Comparison of ENCODE assay signal across 27 cellular contexts in the genomic region with DNA sequence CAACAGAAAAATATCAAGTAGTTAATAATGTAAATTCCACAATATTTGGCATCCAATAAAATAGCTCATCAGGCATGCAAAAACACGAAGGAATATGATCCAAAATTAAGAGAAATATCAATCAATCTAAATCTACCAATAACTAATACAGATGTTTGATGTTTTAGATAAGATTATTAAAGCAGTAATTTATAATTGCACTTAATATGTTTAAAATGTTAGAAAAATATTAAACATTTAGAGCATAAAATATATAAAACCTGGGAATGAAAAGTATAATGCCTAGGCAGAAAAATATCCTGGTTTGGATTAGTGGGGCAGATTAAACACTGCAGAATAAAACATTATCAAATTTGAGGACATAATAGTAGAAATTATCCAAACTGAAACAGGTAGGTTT.
"Had no signal": no experiment of that assay in that cellular context is flagged by ENCODE, and none has a peak within 500 bp of the region (broad histone marks: within the 10 kb centered on the region; RNA-seq: fewer than 3 reads in every experiment).

No MANE protein-coding gene starts in this region.

- H3K27ac ChIP-seq: stomach, suprapubic skin, testis, thoracic aorta, thyroid gland, tibial artery, tibial nerve, transverse colon, upper lobe of left lung, upper lobe of right lung, uterus, vagina had no signal

- DNase-seq: stimulated activated CD4-positive, alpha-beta T cell treated with anti-CD3 and anti-CD28 coated beads, Interleukin-2, amount 100 ng/mL, for 48 hours; stimulated activated CD4-positive, alpha-beta T cell treated with anti-CD3 and anti-CD28 coated beads, Interleukin-4, amount 100 ng/mL, for 1 hour; stimulated activated CD4-positive, alpha-beta T cell treated with anti-CD3 and anti-CD28 coated beads, Interleukin-4, amount 100 ng/mL, for 24 hours; stimulated activated CD4-positive, alpha-beta T cell treated with anti-CD3 and anti-CD28 coated beads, Interleukin-4, amount 100 ng/mL, for 4 hours; stimulated activated CD8-positive, alpha-beta memory T cell treated with anti-CD3 and anti-CD28 coated beads, Interleukin-4, amount 100 ng/mL, for 48 hours; stimulated activated naive B cell treated with anti-CD40 and anti-IgM and Interleukin-4, amounts not matched to agents 10 μg/mL and 1 μg/mL and 100 μg/mL, for 72 hours; stimulated activated naive CD4-positive, alpha-beta T cell; stimulated activated naive CD4-positive, alpha-beta T cell treated with Interleukin-2 at 50 U/mL for 16 hours; stimulated activated naive CD8-positive, alpha-beta T cell treated with anti-CD3 and anti-CD28 coated beads, Interleukin-15, amount 100 ng/mL, for 72 hours; stimulated activated naive CD8-positive, alpha-beta T cell treated with anti-CD3 and anti-CD28 coated beads, Interleukin-15, Interleukin-2, amounts not matched to agents 100 U/mL and 50 U/mL, for 24 hours; stomach; substantia nigra; testis; thyroid gland; tibial artery; transverse colon; trophoblast cell; upper lobe of left lung; upper lobe of right lung; uterus had no signal

- FAIRE-seq: urothelium cell line had no signal

- ATAC-seq: stimulated activated effector memory CD8-positive, alpha-beta T cell treated with anti-CD3 and anti-CD28 coated beads, Interleukin-12 subunit alpha, Interleukin-12 subunit beta, amount 100 ng/mL, for 72 hours; stimulated activated memory B cell treated with anti-CD40 and anti-IgM and Interleukin-4, amounts not matched to agents 10 μg/mL and 1 μg/mL and 100 μg/mL, for 72 hours; stimulated activated naive B cell treated with anti-CD40 and anti-IgM and Interleukin-4, amounts not matched to agents 10 μg/mL and 1 μg/mL and 100 μg/mL, for 72 hours; stimulated activated naive CD8-positive, alpha-beta T cell treated with anti-CD3 and anti-CD28 coated beads, Interleukin-15, amount 100 ng/mL, for 72 hours; stimulated activated naive CD8-positive, alpha-beta T cell treated with anti-CD3 and anti-CD28 coated beads, Interleukin-15, Interleukin-2, amounts not matched to agents 100 U/mL and 50 U/mL, for 24 hours; upper lobe of right lung had no signal
